In genomic region chr5:120841830-120842229, GRCh38 we compare ENCODE assay signal across 8 cellular contexts.
"Had no signal": no experiment of that assay in that cellular context is flagged by ENCODE, and none has a peak within 500 bp of the region (broad histone marks: within the 10 kb centered on the region; RNA-seq: fewer than 3 reads in every experiment).

No MANE protein-coding gene starts in this region.

- DNase-seq: GOT3, H9, HCEC 1CT, IMR-90, KG1 had no signal

- FAIRE-seq: HTR-8/SVneo, K562 had no signal

- H3K27ac ChIP-seq: GM23248 had no signal

- H3K9ac ChIP-seq: GM23248 had no signal

- H3K4me3 Mint-ChIP-seq: H9 had no signal

- H3K9me3 Mint-ChIP-seq: H9 had no signal

- ATAC-seq: K562 had no signal

- H2AFZ ChIP-seq: GM23248 had no signal

- H3K4me3 ChIP-seq: GM23248, K562 had no signal
